21 cellular contexts compared by ENCODE assay signal in genomic region chr5:16857635-16858034, GRCh38.
A peak's percentile ranks its signal among the peaks of the same experiment; 100 is the strongest.
DNase-seq lines count a peak whose midpoint lies in the region; TF ChIP-seq lines count a peak whose summit lies in the region.
"Had no signal": no experiment of that assay in that cellular context is flagged by ENCODE, and none has a peak within 500 bp of the region (broad histone marks: within the 10 kb centered on the region; RNA-seq: fewer than 3 reads in every experiment).

No MANE protein-coding gene starts in this region.

- CTCF ChIA-PET in GM10248 (lab: Yijun Ruan, JAX), result no interaction called here

- H3K27me3 ChIP-seq in esophagus (ENCODE audit: control insufficient read depth in 1 of 2, insufficient read depth in 2 of 2, low read length in 2 of 2), result no peaks in the 10 kb centered on the region
- no peaks in the 10 kb centered on the region for H3K27me3 ChIP-seq in neural progenitor cell
- H3K27me3 ChIP-seq: suprapubic skin had no signal

- 74 to 79% methylated on average over 4 of the region's 4 CpGs for WGBS in esophagus, 2 donors

- H3K9me3 Mint-ChIP-seq in neural progenitor cell, result peaks cover 9% of the 10 kb centered on the region

- H3K4me1 ChIP-seq in esophagus (ENCODE audit: control insufficient read depth in 2 of 2, insufficient read depth in 2 of 2, low read length in 1 of 2) (peaks cover 0 to 6% of the 10 kb centered on the region in 2 donors), neural progenitor cell (peaks cover 47% of the 10 kb centered on the region)

- no peak overlapping the region for H3K9ac ChIP-seq in neural progenitor cell

- TF ChIP-seq CTCF in LNCaP clone FGC (IDR thresholded peaks at IDR 0.05; ENCODE audit: control insufficient read depth, extremely low read depth, insufficient read depth) (no peak), neural progenitor cell (IDR thresholded peaks at IDR 0.05) (no peak), GM10248 (IDR thresholded peaks at IDR 0.05; ENCODE audit: control extremely low read depth, extremely low read depth, low read depth, missing control alignments) (no peak)

- H3F3A ChIP-seq in neural progenitor cell (ENCODE audit: low read depth), result peaks cover 14% of the 10 kb centered on the region

- H3K27ac Mint-ChIP-seq in neural progenitor cell, result no peak overlapping the region
- H3K27ac Mint-ChIP-seq: activated B cell treated with CpG ODN at 0.5 μM for 24 hours; CD4-positive, alpha-beta memory T cell had no signal

- no peaks in the 10 kb centered on the region for H3K9me3 ChIP-seq in esophagus (ENCODE audit: control insufficient read depth in 2 of 2, insufficient read depth in 1 of 2, low read depth in 1 of 2, low read length in 1 of 2)
- H3K9me3 ChIP-seq in neural progenitor cell (ENCODE audit: low read depth), result no peaks in the 10 kb centered on the region
- H3K9me3 ChIP-seq: suprapubic skin had no signal

- no peak overlapping the region for H2AFZ ChIP-seq in neural progenitor cell (replicated peaks)

- H3K4me2 ChIP-seq in neural progenitor cell, result peak overlapping the region; percentile 48

- no peaks in the 10 kb centered on the region for H3K36me3 ChIP-seq in esophagus (ENCODE audit: control insufficient read depth in 2 of 2, insufficient read depth in 2 of 2, low read length in 1 of 2)
- H3K36me3 ChIP-seq in neural progenitor cell, result no peaks in the 10 kb centered on the region
- H3K36me3 ChIP-seq: suprapubic skin had no signal

- peaks cover 59% of the 10 kb centered on the region for H3K4me1 Mint-ChIP-seq in neural progenitor cell
- H3K4me1 Mint-ChIP-seq: activated B cell treated with CpG ODN at 0.5 μM for 24 hours; CD4-positive, alpha-beta memory T cell had no signal

- peaks cover 2% of the 10 kb centered on the region for H3K36me3 Mint-ChIP-seq in neural progenitor cell
- H3K36me3 Mint-ChIP-seq: CD4-positive, alpha-beta memory T cell had no signal

- H3K27me3 Mint-ChIP-seq in neural progenitor cell (ENCODE audit: insufficient read depth, low read depth), result peaks cover 3% of the 10 kb centered on the region
- H3K27me3 Mint-ChIP-seq: activated B cell treated with CpG ODN at 0.5 μM for 24 hours had no signal

- no peak overlapping the region for H3K4me3 Mint-ChIP-seq in neural progenitor cell
- H3K4me3 Mint-ChIP-seq: activated B cell treated with CpG ODN at 0.5 μM for 24 hours; CD4-positive, alpha-beta memory T cell had no signal

- DNase-seq in DMS79 treated with DMSO at 0.1 percent for 48 hours (lab: John Stamatoyannopoulos, UW) (peak; percentile 35), LNCaP clone FGC (ENCODE audit: low read depth) (peak; percentile 37), neural progenitor cell (ENCODE audit: low spot score) (no peak), GM10248 (ENCODE audit: extremely low spot score) (no peak), activated gamma-delta T cell treated with Interleukin-2 at 50 U/mL for 16 hours (no peak), mucosa of gallbladder (ENCODE audit: low spot score) (no peak)
- DNase-seq in activated CD8-positive, alpha-beta memory T cell treated with anti-CD3 and anti-CD28 coated beads, Interleukin-2, amount 50 U/mL, for 48 hours, result no peak
- DNase-seq: activated B cell treated with CpG ODN at 0.5 μM for 24 hours; activated CD4-positive, alpha-beta T cell treated with anti-CD3 and anti-CD28 coated beads, Interleukin-2, amount 50 U/mL, for 4 hours; activated effector memory CD4-positive, alpha-beta T cell treated with anti-CD3 and anti-CD28 coated beads, Interleukin-2, amount 50 U/mL, for 16 hours; CD4-positive, alpha-beta memory T cell; DMS53; left ventricle myocardium superior; mucosa of descending colon; NCI-H1092 treated with DMSO at 0.1 percent for 48 hours; NCI-H2081; psoas muscle; RPMI8226; T-helper 9 cell had no signal

- H3K27ac ChIP-seq in esophagus (ENCODE audit: low read depth in 2 of 2, low read length in 1 of 2), result peak overlapping the region; percentile 8 to 40
- H3K27ac ChIP-seq in neural progenitor cell, result peak overlapping the region; percentile 23
- H3K27ac ChIP-seq: psoas muscle, suprapubic skin had no signal

- H3K4me3 ChIP-seq in LNCaP clone FGC (ENCODE audit: low read depth, low read length) (no peak overlapping the region), esophagus (ENCODE audit: low read depth in 1 of 2, low read length in 2 of 2) (no peak overlapping the region), neural progenitor cell (no peak overlapping the region)
- H3K4me3 ChIP-seq: mucosa of descending colon, psoas muscle, suprapubic skin had no signal

- POLR2A ChIA-PET in GM10248 (lab: Yijun Ruan, JAX), result no interaction called here

- no peaks in the 10 kb centered on the region for H4K20me1 ChIP-seq in neural progenitor cell (ENCODE audit: low read depth)

- peaks cover 57% of the 10 kb centered on the region for H3K79me2 ChIP-seq in neural progenitor cell (ENCODE audit: low read depth)

Comparison
In these comparisons a context has a peak if more than half of its experiments do, and no peak if none do; other contexts are left out.
1. DNase-seq: peak in DMS79 treated with DMSO at 0.1 percent for 48 hours (single experiment) and LNCaP clone FGC (single experiment); none in neural progenitor cell (single experiment), GM10248 (single experiment), activated gamma-delta T cell treated with Interleukin-2 at 50 U/mL for 16 hours (single experiment), activated CD8-positive, alpha-beta memory T cell treated with anti-CD3 and anti-CD28 coated beads, Interleukin-2, amount 50 U/mL, for 48 hours (single experiment) and mucosa of gallbladder (single experiment).